1 cellular context compared by ENCODE assay signal in the genomic region with DNA sequence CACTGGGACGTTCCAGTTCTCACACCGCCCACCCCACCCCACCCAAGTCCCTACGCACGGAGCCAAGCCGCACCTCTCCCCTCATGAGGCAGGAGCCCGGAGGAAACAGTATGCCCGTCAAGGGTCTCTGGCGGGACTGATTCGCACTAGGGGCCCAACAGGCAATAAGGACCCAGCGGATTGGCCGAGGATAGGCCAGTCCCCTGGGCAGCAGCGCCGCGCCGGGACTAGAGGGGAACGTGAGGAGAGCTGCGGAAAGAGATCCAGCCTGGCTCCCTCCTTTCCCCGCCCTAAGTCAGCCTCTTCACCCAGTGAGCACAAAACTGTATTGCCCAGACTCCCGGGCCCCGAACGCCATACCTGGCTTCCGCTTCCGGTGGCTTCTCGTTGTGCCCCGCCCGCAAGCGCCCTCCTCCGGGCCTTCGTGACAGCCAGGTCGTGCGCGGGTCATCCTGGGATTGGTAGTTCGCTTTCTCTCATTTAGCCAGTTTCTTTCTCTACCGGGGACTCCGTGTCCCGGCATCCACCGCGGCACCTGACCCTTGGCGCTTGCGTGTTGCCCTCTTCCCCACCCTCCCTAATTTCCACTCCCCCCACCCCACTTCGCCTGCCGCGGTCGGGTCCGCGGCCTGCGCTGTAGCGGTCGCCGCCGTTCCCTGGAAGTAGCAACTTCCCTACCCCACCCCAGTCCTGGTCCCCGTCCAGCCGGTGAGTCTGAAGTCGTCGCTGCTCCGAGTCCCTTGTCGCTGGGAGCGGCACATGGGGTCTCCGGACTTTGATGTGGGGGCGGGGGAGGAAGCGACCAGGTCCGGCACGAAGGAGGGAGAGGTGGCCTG.
A peak's percentile ranks its signal among the peaks of the same experiment; 100 is the strongest.
TF ChIP-seq lines count a peak whose summit lies in the region.

TSS of gene CSNK2B (plus strand) at position 580 of the 836 bp plus-strand sequence. CDS start 752 bp downstream, outside the sequence.

TF ChIP-seq in HepG2, 621 proteins besides CTCF, POLR2A, EP300 and RAD21 (continued from another document and continues in another):
- TF ChIP-seq ZNF574 (CRISPR knock-in tag; IDR thresholded peaks at IDR 0.05) (peak; percentile 90), PAXIP1 (CRISPR knock-in tag; conservative IDR thresholded peaks at IDR 0.05) (peak; percentile 44), THAP8 (CRISPR knock-in tag; IDR thresholded peaks at IDR 0.05; ENCODE audit: borderline replicate concordance) (peak; percentile 65; the same call in 1 of the 2 replicates), NFYB (CRISPR knock-in tag; IDR thresholded peaks at IDR 0.05) (peak; percentile 57; the same call in 1 of the 2 replicates), TFDP2 (CRISPR knock-in tag; IDR thresholded peaks at IDR 0.05) (peak; percentile 79), GMEB1 (CRISPR knock-in tag; IDR thresholded peaks at IDR 0.05; ENCODE audit: borderline replicate concordance) (peak; percentile 81; the same call in 1 of the 2 replicates), MXD4 (CRISPR knock-in tag; IDR thresholded peaks at IDR 0.05) (peak; percentile 62; the same call in 1 of the 2 replicates), MAZ (IDR thresholded peaks at IDR 0.05; ENCODE audit: borderline replicate concordance, low read depth, low read length) (peak; percentile 87), MAZ (CRISPR knock-in tag; IDR thresholded peaks at IDR 0.05; ENCODE audit: low read depth) (peak; percentile 66), MEIS1 (CRISPR knock-in tag; IDR thresholded peaks at IDR 0.05; ENCODE audit: borderline replicate concordance) (peak; percentile 73; the same call in 1 of the 2 replicates), KIAA2018 (CRISPR knock-in tag; IDR thresholded peaks at IDR 0.05; ENCODE audit: borderline replicate concordance) (no peak; the same call in 1 of the 2 replicates), NBN (conservative IDR thresholded peaks at IDR 0.05) (no peak), SRSF1 (optimal IDR thresholded peaks at IDR 0.05; ENCODE audit: low read depth, low read length) (peak; percentile 55), ZNF782 (CRISPR knock-in tag; IDR thresholded peaks at IDR 0.05; ENCODE audit: borderline replicate concordance) (no peak), IRF2 (CRISPR knock-in tag; IDR thresholded peaks at IDR 0.05) (peak; percentile 79)
- TF ChIP-seq, protein P1, sequence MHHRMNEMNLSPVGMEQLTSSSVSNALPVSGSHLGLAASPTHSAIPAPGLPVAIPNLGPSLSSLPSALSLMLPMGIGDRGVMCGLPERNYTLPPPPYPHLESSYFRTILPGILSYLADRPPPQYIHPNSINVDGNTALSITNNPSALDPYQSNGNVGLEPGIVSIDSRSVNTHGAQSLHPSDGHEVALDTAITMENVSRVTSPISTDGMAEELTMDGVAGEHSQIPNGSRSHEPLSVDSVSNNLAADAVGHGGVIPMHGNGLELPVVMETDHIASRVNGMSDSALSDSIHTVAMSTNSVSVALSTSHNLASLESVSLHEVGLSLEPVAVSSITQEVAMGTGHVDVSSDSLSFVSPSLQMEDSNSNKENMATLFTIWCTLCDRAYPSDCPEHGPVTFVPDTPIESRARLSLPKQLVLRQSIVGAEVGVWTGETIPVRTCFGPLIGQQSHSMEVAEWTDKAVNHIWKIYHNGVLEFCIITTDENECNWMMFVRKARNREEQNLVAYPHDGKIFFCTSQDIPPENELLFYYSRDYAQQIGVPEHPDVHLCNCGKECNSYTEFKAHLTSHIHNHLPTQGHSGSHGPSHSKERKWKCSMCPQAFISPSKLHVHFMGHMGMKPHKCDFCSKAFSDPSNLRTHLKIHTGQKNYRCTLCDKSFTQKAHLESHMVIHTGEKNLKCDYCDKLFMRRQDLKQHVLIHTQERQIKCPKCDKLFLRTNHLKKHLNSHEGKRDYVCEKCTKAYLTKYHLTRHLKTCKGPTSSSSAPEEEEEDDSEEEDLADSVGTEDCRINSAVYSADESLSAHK (CRISPR knock-in tag; IDR thresholded peaks at IDR 0.05; ENCODE audit: borderline replicate concordance) = peak; percentile 51; the same call in 1 of the 2 replicates
- TF ChIP-seq, protein P2, sequence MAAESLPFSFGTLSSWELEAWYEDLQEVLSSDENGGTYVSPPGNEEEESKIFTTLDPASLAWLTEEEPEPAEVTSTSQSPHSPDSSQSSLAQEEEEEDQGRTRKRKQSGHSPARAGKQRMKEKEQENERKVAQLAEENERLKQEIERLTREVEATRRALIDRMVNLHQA (CRISPR knock-in tag; IDR thresholded peaks at IDR 0.05) = no peak
- TF ChIP-seq, protein P3, sequence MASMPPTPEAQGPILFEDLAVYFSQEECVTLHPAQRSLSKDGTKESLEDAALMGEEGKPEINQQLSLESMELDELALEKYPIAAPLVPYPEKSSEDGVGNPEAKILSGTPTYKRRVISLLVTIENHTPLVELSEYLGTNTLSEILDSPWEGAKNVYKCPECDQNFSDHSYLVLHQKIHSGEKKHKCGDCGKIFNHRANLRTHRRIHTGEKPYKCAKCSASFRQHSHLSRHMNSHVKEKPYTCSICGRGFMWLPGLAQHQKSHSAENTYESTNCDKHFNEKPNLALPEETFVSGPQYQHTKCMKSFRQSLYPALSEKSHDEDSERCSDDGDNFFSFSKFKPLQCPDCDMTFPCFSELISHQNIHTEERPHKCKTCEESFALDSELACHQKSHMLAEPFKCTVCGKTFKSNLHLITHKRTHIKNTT (CRISPR knock-in tag; IDR thresholded peaks at IDR 0.05) = peak; percentile 80; the same call in 1 of the 2 replicates
- TF ChIP-seq, protein P4, sequence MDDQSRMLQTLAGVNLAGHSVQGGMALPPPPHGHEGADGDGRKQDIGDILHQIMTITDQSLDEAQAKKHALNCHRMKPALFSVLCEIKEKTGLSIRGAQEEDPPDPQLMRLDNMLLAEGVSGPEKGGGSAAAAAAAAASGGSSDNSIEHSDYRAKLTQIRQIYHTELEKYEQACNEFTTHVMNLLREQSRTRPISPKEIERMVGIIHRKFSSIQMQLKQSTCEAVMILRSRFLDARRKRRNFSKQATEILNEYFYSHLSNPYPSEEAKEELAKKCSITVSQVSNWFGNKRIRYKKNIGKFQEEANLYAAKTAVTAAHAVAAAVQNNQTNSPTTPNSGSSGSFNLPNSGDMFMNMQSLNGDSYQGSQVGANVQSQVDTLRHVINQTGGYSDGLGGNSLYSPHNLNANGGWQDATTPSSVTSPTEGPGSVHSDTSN (CRISPR knock-in tag; IDR thresholded peaks at IDR 0.05; ENCODE audit: borderline replicate concordance) = peak; percentile 80; the same call in 1 of the 2 replicates
